Comparison of ENCODE assay signal across 33 cellular contexts in the genomic region with DNA sequence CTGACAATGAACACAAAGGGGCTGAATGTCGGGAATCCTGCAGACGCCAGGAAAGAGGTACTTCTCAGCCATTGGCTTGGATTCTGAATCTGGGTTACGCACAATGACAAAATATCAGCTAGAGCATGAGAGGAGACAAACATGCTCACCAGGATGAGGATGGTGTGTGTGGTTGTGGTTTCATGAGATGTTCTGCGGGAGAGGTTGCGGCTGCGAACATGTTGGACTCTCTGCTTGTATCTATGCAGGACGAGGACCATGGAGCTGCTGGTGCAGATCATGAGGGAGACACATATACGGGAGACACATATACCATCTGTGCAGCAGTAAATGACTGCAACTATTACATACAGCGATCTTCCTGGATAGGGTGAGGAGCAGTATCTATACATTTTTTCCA. TPM values are rescaled to one million over a fixed set of nuclear protein-coding genes. Genes with fewer than 3 reads are reported as not detected.
"Had no signal": no experiment of that assay in that cellular context is flagged by ENCODE, and none has a peak within 500 bp of the region (broad histone marks: within the 10 kb centered on the region; RNA-seq: fewer than 3 reads in every experiment).

No MANE protein-coding gene starts in this region.

- H3K27ac Mint-ChIP-seq: immature natural killer cell; naive thymus-derived CD4-positive, alpha-beta T cell; natural killer cell treated with Interleukin-12 subunit alpha and Interleukin-12 subunit beta and Interleukin-15 and Interleukin-18, amount 100 ng/mL, for 72 hours; stimulated activated memory B cell treated with anti-CD40 and anti-IgM and Interleukin-4, amounts not matched to agents 10 μg/mL and 1 μg/mL and 100 μg/mL, for 72 hours had no signal

- H3K36me3 ChIP-seq: left ventricle myocardium inferior, pancreas, prostate gland, spleen, stomach, thyroid gland, transverse colon, upper lobe of left lung, uterus had no signal

- DNase-seq: hypothalamus; immature natural killer cell; left ventricle myocardium inferior; mesendoderm; midbrain; mucosa of descending colon; naive thymus-derived CD4-positive, alpha-beta T cell; nucleus accumbens; pancreas; posterior cingulate gyrus; retina; right cardiac atrium; small intestine; spleen; stimulated activated CD4-positive, alpha-beta T cell treated with anti-CD3 and anti-CD28 coated beads, Interleukin-4, amount 100 ng/mL, for 24 hours; stimulated activated CD8-positive, alpha-beta memory T cell treated with anti-CD3 and anti-CD28 coated beads, Interleukin-4, amount 100 ng/mL, for 48 hours; stimulated activated naive CD8-positive, alpha-beta T cell treated with anti-CD3 and anti-CD28 coated beads, Interleukin-15, Interleukin-2, amounts not matched to agents 100 U/mL and 50 U/mL, for 24 hours; stomach; testis; thyroid gland; transverse colon; upper lobe of left lung; uterus had no signal

- H3K36me3 Mint-ChIP-seq: immature natural killer cell; naive thymus-derived CD4-positive, alpha-beta T cell; natural killer cell treated with Interleukin-12 subunit alpha and Interleukin-12 subunit beta and Interleukin-15 and Interleukin-18, amount 100 ng/mL, for 72 hours; stimulated activated memory B cell treated with anti-CD40 and anti-IgM and Interleukin-4, amounts not matched to agents 10 μg/mL and 1 μg/mL and 100 μg/mL, for 72 hours had no signal

- H3K27me3 ChIP-seq: testis, thyroid gland, upper lobe of left lung, uterus had no signal

- ATAC-seq: mucosa of descending colon; naive thymus-derived CD4-positive, alpha-beta T cell; natural killer cell treated with Interleukin-12 subunit alpha and Interleukin-12 subunit beta and Interleukin-15 and Interleukin-18, amount 100 ng/mL, for 72 hours; pancreas; right cardiac atrium; sciatic nerve; stimulated activated memory B cell treated with anti-CD40 and anti-IgM and Interleukin-4, amounts not matched to agents 10 μg/mL and 1 μg/mL and 100 μg/mL, for 72 hours; stimulated activated naive CD8-positive, alpha-beta T cell treated with anti-CD3 and anti-CD28 coated beads, Interleukin-15, Interleukin-2, amounts not matched to agents 100 U/mL and 50 U/mL, for 24 hours had no signal

- H3K4me1 Mint-ChIP-seq: immature natural killer cell had no signal

- H3K27me3 Mint-ChIP-seq: stimulated activated memory B cell treated with anti-CD40 and anti-IgM and Interleukin-4, amounts not matched to agents 10 μg/mL and 1 μg/mL and 100 μg/mL, for 72 hours had no signal

- H3K4me1 ChIP-seq: left ventricle myocardium inferior, pancreas, prostate gland, stomach, testis, thyroid gland, transverse colon, uterus had no signal

- H3K27ac ChIP-seq: left ventricle myocardium inferior, pancreas, prostate gland, stomach, testis, thyroid gland, transverse colon, uterus had no signal

- H3K4me3 Mint-ChIP-seq: immature natural killer cell; naive thymus-derived CD4-positive, alpha-beta T cell; natural killer cell treated with Interleukin-12 subunit alpha and Interleukin-12 subunit beta and Interleukin-15 and Interleukin-18, amount 100 ng/mL, for 72 hours; stimulated activated memory B cell treated with anti-CD40 and anti-IgM and Interleukin-4, amounts not matched to agents 10 μg/mL and 1 μg/mL and 100 μg/mL, for 72 hours had no signal

- H3K9me3 ChIP-seq: left ventricle myocardium inferior, mucosa of descending colon, pancreas, prostate gland, spleen, stomach, testis, thyroid gland, transverse colon, upper lobe of left lung, uterus had no signal

- H3K4me3 ChIP-seq: left ventricle myocardium inferior, lung, mucosa of descending colon, pancreas, prostate gland, spleen, stomach, testis, thyroid gland, transverse colon, upper lobe of left lung, uterus had no signal

- FAIRE-seq: islet of Langerhans, pancreas, small intestine had no signal

- H3K9me3 Mint-ChIP-seq: natural killer cell treated with Interleukin-12 subunit alpha and Interleukin-12 subunit beta and Interleukin-15 and Interleukin-18, amount 100 ng/mL, for 72 hours had no signal

RNA-seq across cellular contexts. Expression of a gene that starts 7.3 kb away (rescaled TPM):
- total RNA-seq: myocyte; natural killer cell treated with Interleukin-12 subunit alpha and Interleukin-12 subunit beta and Interleukin-15 and Interleukin-18, amount 100 ng/mL, for 72 hours had no signal
- polyA plus RNA-seq: neural cell had no signal

RNA-seq across cellular contexts. Expression of a gene that starts 18.7 kb away (rescaled TPM):
- total RNA-seq: kidney epithelial cell; left ventricle myocardium inferior; mucosa of descending colon; myocyte; natural killer cell treated with Interleukin-12 subunit alpha and Interleukin-12 subunit beta and Interleukin-15 and Interleukin-18, amount 100 ng/mL, for 72 hours; osteoblast; right cardiac atrium; stomach; thyroid gland; uterus had no signal
- polyA plus RNA-seq: naive thymus-derived CD4-positive, alpha-beta T cell; neural cell; pancreas; right cardiac atrium; stomach had no signal

RNA-seq across cellular contexts. Expression of a gene that starts 39.4 kb away (rescaled TPM):
- total RNA-seq: kidney epithelial cell, myocyte, osteoblast had no signal
- polyA plus RNA-seq: neural cell had no signal

RNA-seq across cellular contexts. Expression of a gene that starts 44.5 kb away (rescaled TPM):
- total RNA-seq: myocyte had no signal
- polyA plus RNA-seq: neural cell had no signal
